ENCODE assay signal across 12 cellular contexts in genomic region chr1:194069831-194070218, GRCh38.
DNase-seq lines count a peak whose midpoint lies in the region; ATAC-seq and TF ChIP-seq lines count a peak whose summit lies in the region.
"Had no signal": no experiment of that assay in that cellular context is flagged by ENCODE, and none has a peak within 500 bp of the region (broad histone marks: within the 10 kb centered on the region; RNA-seq: fewer than 3 reads in every experiment).

No MANE protein-coding gene starts in this region.

- H3K79me2 ChIP-seq in SK-N-SH (ENCODE audit: insufficient read depth): no peaks in the 10 kb centered on the region

- CTCF ChIA-PET in SK-N-SH (lab: Yijun Ruan, JAX): no interaction called here

- H3F3A ChIP-seq in SK-N-SH (replicated peaks; ENCODE audit: insufficient read depth): no peaks in the 10 kb centered on the region

- no peak overlapping the region for H3K4me2 ChIP-seq in SK-N-SH

- TF ChIP-seq CTCF in SK-N-SH (IDR thresholded peaks at IDR 0.05): no peak
- TF ChIP-seq CTCF in right atrium auricular region (IDR thresholded peaks at IDR 0.05): no peak
- TF ChIP-seq CTCF in vagina (IDR thresholded peaks at IDR 0.05): no peak

- no peak overlapping the region for H2AFZ ChIP-seq in SK-N-SH (ENCODE audit: low read depth)

- WGBS in SK-N-SH (ENCODE audit: low lambda C conversion rate): 55% methylated on average over 1 of the region's 1 CpG

- H3K9me2 ChIP-seq in SK-N-SH: no peaks in the 10 kb centered on the region

- no peaks in the 10 kb centered on the region for H3K9me3 ChIP-seq in SK-N-SH
- H3K9me3 ChIP-seq in right atrium auricular region: no peaks in the 10 kb centered on the region
- H3K9me3 ChIP-seq in vagina: no peaks in the 10 kb centered on the region
- H3K9me3 ChIP-seq: HAP-1 had no signal

- no peak for TF ChIP-seq RAD21 in SK-N-SH (IDR thresholded peaks at IDR 0.05; ENCODE audit: low read length)

- intact Hi-C loops in Right ventricle myocardium superior (cut with DNase I): loop anchor here (5.0 kb wide), 2 partner anchors 108 to 883 kb away; partner anchors contain the start of gene B3GALT2
- intact Hi-C loops in vagina (cut with DNase I): no loop called here

- ATAC-seq in SK-N-SH treated with all-trans-retinoic acid at 6 μM for 48 hours (peak; percentile 71), Right ventricle myocardium superior (ENCODE audit: poor library complexity) (peak; percentile 26), GM21825 (IDR thresholded peaks at IDR 0.05; ENCODE audit: unreplicated experiment) (no peak)
- ATAC-seq: HepG2 had no signal

- H3K4me3 ChIP-seq in SK-N-SH (ENCODE audit: low read depth in 2 of 2, low read length in 1 of 2) (no peak overlapping the region), right atrium auricular region (no peak overlapping the region), vagina (no peak overlapping the region)
- H3K4me3 ChIP-seq: HAP-1 had no signal

- no peak for TF ChIP-seq EP300 in SK-N-SH (IDR thresholded peaks at IDR 0.05; ENCODE audit: borderline replicate concordance in 1 of 2, low read depth in 1 of 2, low read length in 1 of 2)

- peaks cover 0 to 9% of the 10 kb centered on the region in 2 experiments; a peak in 2 of 4 replicates for H3K4me1 ChIP-seq in SK-N-SH (ENCODE audit: control insufficient read depth in 1 of 2, insufficient read depth in 2 of 2, low read depth in 1 of 2, low read length in 1 of 2)
- H3K4me1 ChIP-seq in right atrium auricular region: peaks cover 0 to 19% of the 10 kb centered on the region in 2 donors
- H3K4me1 ChIP-seq in vagina: no peaks in the 10 kb centered on the region
- H3K4me1 ChIP-seq: HAP-1 had no signal

- H3K9ac ChIP-seq in SK-N-SH: no peak overlapping the region

- no peaks in the 10 kb centered on the region for H3K27me3 ChIP-seq in SK-N-SH (ENCODE audit: insufficient read depth)
- H3K27me3 ChIP-seq in right atrium auricular region: no peaks in the 10 kb centered on the region
- no peaks in the 10 kb centered on the region for H3K27me3 ChIP-seq in vagina

- H3K36me3 ChIP-seq in SK-N-SH (replicated peaks in 1 of 2; ENCODE audit: control insufficient read depth in 1 of 2, insufficient read depth in 2 of 2, low read length in 1 of 2) (no peaks in the 10 kb centered on the region), right atrium auricular region (no peaks in the 10 kb centered on the region), vagina (no peaks in the 10 kb centered on the region)
- H3K36me3 ChIP-seq: HAP-1 had no signal

- H3K27ac ChIP-seq in SK-N-SH (ENCODE audit: low read depth in 2 of 2, low read length in 1 of 2): no peak overlapping the region
- peak overlapping the region; percentile 52 to 76 for H3K27ac ChIP-seq in right atrium auricular region
- no peak overlapping the region for H3K27ac ChIP-seq in vagina

- no peak for DNase-seq in SK-N-SH
- DNase-seq in Right ventricle myocardium superior: no peak
- no peak for DNase-seq in right atrium auricular region (ENCODE audit: low spot score)
- DNase-seq in vagina (ENCODE audit: extremely low spot score in 2 of 2): no peak
- no peak for DNase-seq in NCI-H226
- DNase-seq: CD4-positive, alpha-beta T cell; DND-41; GF-D8 had no signal

- H4K20me1 ChIP-seq in SK-N-SH (ENCODE audit: insufficient read depth): no peaks in the 10 kb centered on the region

- POLR2A ChIA-PET in SK-N-SH (lab: Yijun Ruan, JAX): interaction anchor here (0.6 kb wide), 1 partner anchor 44 kb away, joined by 3 read pairs; no protein-coding TSS in a partner anchor

- TF ChIP-seq POLR2A in vagina (IDR thresholded peaks at IDR 0.05): no peak

TF ChIP-seq in SK-N-SH treated with all-trans-retinoic acid at 6 μM for 48 hours, 23 proteins besides CTCF, POLR2A, EP300 and RAD21 (continues in another document):
- TF ChIP-seq PATZ1 (CRISPR knock-in tag; IDR thresholded peaks at IDR 0.05; ENCODE audit: borderline replicate concordance) (no peak), ISL1 (CRISPR knock-in tag; IDR thresholded peaks at IDR 0.05) (no peak), PPARA (CRISPR knock-in tag; IDR thresholded peaks at IDR 0.05; ENCODE audit: borderline replicate concordance) (no peak), ZNF8 (CRISPR knock-in tag; IDR thresholded peaks at IDR 0.05) (no peak), SNAI2 (CRISPR knock-in tag; IDR thresholded peaks at IDR 0.05) (no peak), ZFP3 (CRISPR knock-in tag; IDR thresholded peaks at IDR 0.05) (no peak), GLIS3 (CRISPR knock-in tag; IDR thresholded peaks at IDR 0.05) (no peak), TOX (CRISPR knock-in tag; IDR thresholded peaks at IDR 0.05; ENCODE audit: borderline replicate concordance) (no peak), TCF4 (CRISPR knock-in tag; IDR thresholded peaks at IDR 0.05; ENCODE audit: borderline replicate concordance) (no peak), OSR1 (CRISPR knock-in tag; IDR thresholded peaks at IDR 0.05) (no peak), ZNF70 (CRISPR knock-in tag; IDR thresholded peaks at IDR 0.05) (no peak), ARNTL (CRISPR knock-in tag; IDR thresholded peaks at IDR 0.05; ENCODE audit: borderline replicate concordance, low read depth) (no peak), ZFP30 (CRISPR knock-in tag; IDR thresholded peaks at IDR 0.05) (no peak), ZNF565 (CRISPR knock-in tag; conservative IDR thresholded peaks at IDR 0.05; ENCODE audit: low read depth) (no peak), CSDC2 (CRISPR knock-in tag; IDR thresholded peaks at IDR 0.05) (no peak)

TF ChIP-seq in SK-N-SH, 30 proteins besides CTCF, POLR2A, EP300 and RAD21:
- TF ChIP-seq MAX (IDR thresholded peaks at IDR 0.05; ENCODE audit: low read depth) (no peak), ELF1 (IDR thresholded peaks at IDR 0.05) (no peak), GABPA (IDR thresholded peaks at IDR 0.05; ENCODE audit: low read depth) (no peak), NFIC (IDR thresholded peaks at IDR 0.05; ENCODE audit: borderline replicate concordance) (no peak)

Comparison
In these comparisons a context has a peak if more than half of its experiments do, and no peak if none do; other contexts are left out.
1. H3K27ac ChIP-seq: peak in right atrium auricular region (2 of 2); none in SK-N-SH (0 of 2) and vagina (single experiment).